ENCODE assay signal across 8 cellular contexts in the genomic region with DNA sequence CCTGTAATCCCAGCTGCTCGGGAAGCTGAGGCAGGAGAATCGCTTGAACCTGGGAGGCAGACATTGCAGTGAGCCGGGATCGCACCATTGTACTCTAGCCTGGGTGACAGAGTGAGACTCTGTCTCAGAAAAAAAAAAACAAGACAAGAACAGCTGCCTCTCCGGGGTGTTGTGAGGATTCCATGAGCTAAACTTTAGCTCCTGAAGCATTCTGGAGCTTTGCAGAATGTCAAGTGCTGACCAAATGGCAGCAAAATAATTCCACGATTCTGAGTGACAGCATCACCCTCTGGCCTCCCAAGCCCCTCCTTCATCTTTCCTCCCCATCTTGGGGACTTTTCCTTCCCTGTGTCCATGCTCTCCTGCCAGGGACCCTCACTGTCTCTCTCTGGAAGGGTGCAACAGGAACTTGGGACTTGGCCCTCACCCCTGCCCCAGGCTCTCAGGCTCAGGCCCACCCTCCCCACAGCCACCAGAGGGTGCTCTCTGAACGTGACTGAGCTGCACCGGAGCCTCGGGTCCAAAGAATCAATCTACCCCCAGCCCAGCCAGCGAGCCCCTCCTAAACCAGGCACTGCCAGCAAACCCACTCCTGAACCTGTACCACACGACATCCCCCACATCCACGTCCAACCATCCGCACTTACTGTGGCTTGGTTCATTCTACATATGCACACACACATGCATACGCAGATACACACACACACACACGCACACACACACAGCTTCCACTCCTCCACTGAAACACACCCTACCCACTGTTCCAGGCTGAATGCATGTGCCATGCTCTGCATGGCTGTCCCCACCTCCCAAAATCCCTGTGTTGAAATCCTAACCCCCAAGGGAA. TPM values are rescaled to one million over a fixed set of nuclear protein-coding genes. Genes with fewer than 3 reads are reported as not detected.
DNase-seq lines count a peak whose midpoint lies in the region; ATAC-seq and TF ChIP-seq lines count a peak whose summit lies in the region.

No MANE protein-coding gene starts in this region.

- peak overlapping the region; percentile 15 for H3K27ac Mint-ChIP-seq in progenitor cell of endocrine pancreas

- H3K36me3 Mint-ChIP-seq in progenitor cell of endocrine pancreas (ENCODE audit: insufficient read depth): no peaks in the 10 kb centered on the region

- H3K27ac ChIP-seq in esophagus (ENCODE audit: low read depth in 2 of 2, low read length in 1 of 2): peak overlapping the region; percentile 38 to 80

- H3K27me3 Mint-ChIP-seq in progenitor cell of endocrine pancreas: no peaks in the 10 kb centered on the region

- no peak overlapping the region for H3K4me3 Mint-ChIP-seq in progenitor cell of endocrine pancreas (ENCODE audit: low read depth)

- peak; percentile 92 for TF ChIP-seq CTCF in GM06990 (IDR thresholded peaks at IDR 0.05; ENCODE audit: insufficient read depth, low read length, poor library complexity, severe bottlenecking)
- peak; percentile 70 for TF ChIP-seq CTCF in progenitor cell of endocrine pancreas (IDR thresholded peaks at IDR 0.05; ENCODE audit: unreplicated experiment)

- no peaks in the 10 kb centered on the region for H3K27me3 ChIP-seq in GM06990 (replicated peaks; ENCODE audit: control insufficient read depth, insufficient read depth, low read length)
- H3K27me3 ChIP-seq in esophagus (ENCODE audit: control insufficient read depth in 1 of 2, insufficient read depth in 2 of 2, low read length in 2 of 2): no peaks in the 10 kb centered on the region

- H3K4me3 ChIP-seq in GM06990 (replicated peaks; ENCODE audit: low read depth, low read length) (no peak overlapping the region), esophagus (ENCODE audit: low read depth in 1 of 2, low read length in 2 of 2) (no peak overlapping the region)

- H3K9me3 Mint-ChIP-seq in progenitor cell of endocrine pancreas (ENCODE audit: low read depth): no peaks in the 10 kb centered on the region

- H3K9me3 ChIP-seq in esophagus (ENCODE audit: control insufficient read depth in 2 of 2, insufficient read depth in 1 of 2, low read depth in 1 of 2, low read length in 1 of 2): no peaks in the 10 kb centered on the region

- 58 to 71% methylated on average over 15 of the region's 15 CpGs for WGBS in esophagus, 2 donors

- H3K36me3 ChIP-seq in GM06990 (ENCODE audit: control insufficient read depth, insufficient read depth, low read length): peaks cover 12% of the 10 kb centered on the region
- H3K36me3 ChIP-seq in esophagus (ENCODE audit: control insufficient read depth in 2 of 2, insufficient read depth in 2 of 2, low read length in 1 of 2): peaks cover 0 to 2% of the 10 kb centered on the region in 2 donors

- peaks cover 2% of the 10 kb centered on the region for H3K4me1 Mint-ChIP-seq in progenitor cell of endocrine pancreas (ENCODE audit: low read depth)

- ATAC-seq in GM18520 (IDR thresholded peaks at IDR 0.05; ENCODE audit: unreplicated experiment) (no peak), HG03432 (IDR thresholded peaks at IDR 0.05; ENCODE audit: unreplicated experiment) (no peak)

- DNase-seq in GM06990 (ENCODE audit: extremely low read depth, insufficient read length): peak; percentile 29
- peak; percentile 43 for DNase-seq in MV-4-11 (lab: John Stamatoyannopoulos, UW)
- peak; percentile 41 for DNase-seq in activated CD8-positive, alpha-beta memory T cell treated with anti-CD3 and anti-CD28 coated beads, Interleukin-2, amount 50 U/mL, for 1 hour (ENCODE audit: extremely low read depth)
- DNase-seq in progenitor cell of endocrine pancreas (ENCODE audit: low spot score, unreplicated experiment): peak; percentile 44
- DNase-seq in NCI-H2029 treated with DMSO at 0.1 percent for 48 hours (lab: John Stamatoyannopoulos, UW): no peak

- H3K4me1 ChIP-seq in esophagus (ENCODE audit: control insufficient read depth in 2 of 2, insufficient read depth in 2 of 2, low read length in 1 of 2): peaks cover 9 to 45% of the 10 kb centered on the region in 2 donors

RNA-seq across cellular contexts. Expression of gene ACOT7, which starts 45.7 kb away (rescaled TPM):
- polyA plus RNA-seq in esophagus: 10 to 100 TPM; 12.3 to 39.7 TPM
- total RNA-seq in progenitor cell of endocrine pancreas: 30.2 and 30.3 TPM in 2 replicates
